In the genomic region with DNA sequence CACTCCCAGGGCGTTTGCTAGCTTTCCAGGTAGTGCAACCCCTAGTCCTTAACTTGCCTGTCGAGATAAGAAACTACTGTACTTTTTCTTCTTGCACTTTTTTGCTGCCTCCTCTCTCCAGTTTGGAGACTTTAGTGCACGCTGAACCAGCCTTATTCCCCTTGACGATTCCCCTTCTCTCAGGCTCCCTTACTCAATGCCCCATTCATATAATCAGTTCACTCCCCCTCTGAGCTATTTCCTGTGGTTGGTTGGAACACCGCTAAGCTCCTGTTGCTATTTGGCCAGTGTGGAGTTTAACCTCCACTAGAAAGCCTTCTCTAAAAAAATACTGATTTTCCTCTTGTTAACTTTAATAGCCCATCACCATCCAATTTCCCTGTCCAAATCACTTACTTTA, we compare ENCODE assay signal across 8 cellular contexts. TPM values are rescaled to one million over a fixed set of nuclear protein-coding genes. Genes with fewer than 3 reads are reported as not detected.
DNase-seq lines count a peak whose midpoint lies in the region; ATAC-seq and TF ChIP-seq lines count a peak whose summit lies in the region.

No MANE protein-coding gene starts in this region.

- H3K4me3 Mint-ChIP-seq in Caco-2 (ENCODE audit: unreplicated experiment): peak overlapping the region; percentile 89
- H3K4me3 Mint-ChIP-seq in stimulated activated naive CD8-positive, alpha-beta T cell treated with anti-CD3 and anti-CD28 coated beads, Interleukin-15, Interleukin-2, amounts not matched to agents 100 ng/mL and 50 ng/mL, for 24 hours: peak overlapping the region; percentile 93

- no peak for TF ChIP-seq POLR2A in GM18505 (IDR thresholded peaks at IDR 0.05; ENCODE audit: borderline replicate concordance, extremely low read depth, insufficient read depth, insufficient read length)

- POLR2A ChIA-PET in Caco-2 (lab: Charles Lee): interaction anchor here (0.6 to 1.0 kb wide), 2 partner anchors 27 to 263 kb away, joined by 4 to 8 read pairs; no protein-coding TSS in a partner anchor

- no peaks in the 10 kb centered on the region for H3K27me3 Mint-ChIP-seq in Caco-2 (ENCODE audit: insufficient read depth, unreplicated experiment)
- no peaks in the 10 kb centered on the region for H3K27me3 Mint-ChIP-seq in stimulated activated naive CD8-positive, alpha-beta T cell treated with anti-CD3 and anti-CD28 coated beads, Interleukin-15, Interleukin-2, amounts not matched to agents 100 ng/mL and 50 ng/mL, for 24 hours

- no TSS peak for BruUV-seq in Caco-2 (replicated peaks; lab: Mats Ljungman, UMichigan)

- no peaks in the 10 kb centered on the region for H3K27me3 ChIP-seq in Caco-2 (replicated peaks; ENCODE audit: control insufficient read depth, insufficient read depth, low read length)

- no peak for TF ChIP-seq CTCF in Caco-2 (IDR thresholded peaks at IDR 0.05; ENCODE audit: insufficient read depth in 1 of 2, low read depth in 1 of 2, low read length in 1 of 2, severe bottlenecking in 1 of 2, unreplicated experiment in 1 of 2)

- H3K9me3 Mint-ChIP-seq in Caco-2 (ENCODE audit: unreplicated experiment): no peaks in the 10 kb centered on the region
- H3K9me3 Mint-ChIP-seq in stimulated activated naive CD8-positive, alpha-beta T cell treated with anti-CD3 and anti-CD28 coated beads, Interleukin-15, Interleukin-2, amounts not matched to agents 100 ng/mL and 50 ng/mL, for 24 hours: no peaks in the 10 kb centered on the region

- no peaks in the 10 kb centered on the region for H3K36me3 ChIP-seq in Caco-2 (ENCODE audit: control insufficient read depth, insufficient read depth, low read length)

- H3K36me3 Mint-ChIP-seq in Caco-2 (ENCODE audit: insufficient read depth, unreplicated experiment): peaks cover 7% of the 10 kb centered on the region
- H3K36me3 Mint-ChIP-seq in stimulated activated naive CD8-positive, alpha-beta T cell treated with anti-CD3 and anti-CD28 coated beads, Interleukin-15, Interleukin-2, amounts not matched to agents 100 ng/mL and 50 ng/mL, for 24 hours (ENCODE audit: low read depth): peaks cover 14% of the 10 kb centered on the region

- H3K4me1 Mint-ChIP-seq in Caco-2 (ENCODE audit: low read depth, unreplicated experiment): peaks cover 17% of the 10 kb centered on the region
- peaks cover 61% of the 10 kb centered on the region for H3K4me1 Mint-ChIP-seq in stimulated activated naive CD8-positive, alpha-beta T cell treated with anti-CD3 and anti-CD28 coated beads, Interleukin-15, Interleukin-2, amounts not matched to agents 100 ng/mL and 50 ng/mL, for 24 hours (ENCODE audit: low read depth)

- H3K27ac Mint-ChIP-seq in Caco-2 (ENCODE audit: unreplicated experiment): peak overlapping the region; percentile 57
- peak overlapping the region; percentile 95 for H3K27ac Mint-ChIP-seq in stimulated activated naive CD8-positive, alpha-beta T cell treated with anti-CD3 and anti-CD28 coated beads, Interleukin-15, Interleukin-2, amounts not matched to agents 100 ng/mL and 50 ng/mL, for 24 hours

- intact Hi-C loops in Caco-2 (cut with micrococcal nuclease; ENCODE audit: unreplicated experiment): loop anchor here (1.0 kb wide), 1 partner anchor 8 kb away; no protein-coding TSS in a partner anchor

- H3K4me1 ChIP-seq in Caco-2: peaks cover 4% of the 10 kb centered on the region; the same call in 1 of the 2 replicates

- peak; percentile 1 for ATAC-seq in HG02973 (IDR thresholded peaks at IDR 0.05; ENCODE audit: unreplicated experiment)
- ATAC-seq in HG03175 (IDR thresholded peaks at IDR 0.05; ENCODE audit: unreplicated experiment): no peak
- ATAC-seq in GM18505 (IDR thresholded peaks at IDR 0.05; ENCODE audit: unreplicated experiment): no peak

- CTCF ChIA-PET in Caco-2 (lab: Charles Lee): interaction anchor here (0.5 to 1.6 kb wide), 3 partner anchors 43 to 235 kb away, joined by 3 to 4 read pairs (median 3); a partner anchor contains a TSS

- H3K9me3 ChIP-seq in Caco-2: no peaks in the 10 kb centered on the region

- H3K4me3 ChIP-seq in Caco-2 (ENCODE audit: low read depth, low read length): peak overlapping the region; percentile 66

- DNase-seq in Caco-2 (no peak), cerebellar cortex (ENCODE audit: low spot score) (peak; percentile 76), kidney glomerular epithelial cell (lab: John Stamatoyannopoulos, UW) (peak; percentile 63)

TF ChIP-seq in PFSK-1, 5 proteins besides CTCF, POLR2A, EP300 and RAD21:
- TF ChIP-seq, protein P1, sequence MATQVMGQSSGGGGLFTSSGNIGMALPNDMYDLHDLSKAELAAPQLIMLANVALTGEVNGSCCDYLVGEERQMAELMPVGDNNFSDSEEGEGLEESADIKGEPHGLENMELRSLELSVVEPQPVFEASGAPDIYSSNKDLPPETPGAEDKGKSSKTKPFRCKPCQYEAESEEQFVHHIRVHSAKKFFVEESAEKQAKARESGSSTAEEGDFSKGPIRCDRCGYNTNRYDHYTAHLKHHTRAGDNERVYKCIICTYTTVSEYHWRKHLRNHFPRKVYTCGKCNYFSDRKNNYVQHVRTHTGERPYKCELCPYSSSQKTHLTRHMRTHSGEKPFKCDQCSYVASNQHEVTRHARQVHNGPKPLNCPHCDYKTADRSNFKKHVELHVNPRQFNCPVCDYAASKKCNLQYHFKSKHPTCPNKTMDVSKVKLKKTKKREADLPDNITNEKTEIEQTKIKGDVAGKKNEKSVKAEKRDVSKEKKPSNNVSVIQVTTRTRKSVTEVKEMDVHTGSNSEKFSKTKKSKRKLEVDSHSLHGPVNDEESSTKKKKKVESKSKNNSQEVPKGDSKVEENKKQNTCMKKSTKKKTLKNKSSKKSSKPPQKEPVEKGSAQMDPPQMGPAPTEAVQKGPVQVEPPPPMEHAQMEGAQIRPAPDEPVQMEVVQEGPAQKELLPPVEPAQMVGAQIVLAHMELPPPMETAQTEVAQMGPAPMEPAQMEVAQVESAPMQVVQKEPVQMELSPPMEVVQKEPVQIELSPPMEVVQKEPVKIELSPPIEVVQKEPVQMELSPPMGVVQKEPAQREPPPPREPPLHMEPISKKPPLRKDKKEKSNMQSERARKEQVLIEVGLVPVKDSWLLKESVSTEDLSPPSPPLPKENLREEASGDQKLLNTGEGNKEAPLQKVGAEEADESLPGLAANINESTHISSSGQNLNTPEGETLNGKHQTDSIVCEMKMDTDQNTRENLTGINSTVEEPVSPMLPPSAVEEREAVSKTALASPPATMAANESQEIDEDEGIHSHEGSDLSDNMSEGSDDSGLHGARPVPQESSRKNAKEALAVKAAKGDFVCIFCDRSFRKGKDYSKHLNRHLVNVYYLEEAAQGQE (IDR thresholded peaks at IDR 0.05; ENCODE audit: insufficient read depth in 1 of 2, low read depth in 2 of 2, low read length in 2 of 2): peak in 1 of 2 experiments; percentile 23; a peak in 1 of 4 replicates
- TF ChIP-seq POLR2AphosphoS5 (IDR thresholded peaks at IDR 0.05; ENCODE audit: low read depth, low read length) (peak; percentile 82), TAF1 (IDR thresholded peaks at IDR 0.05; ENCODE audit: borderline replicate concordance, insufficient read depth, low read length) (peak; percentile 80; the same call in 1 of the 2 replicates), SIN3A (IDR thresholded peaks at IDR 0.05; ENCODE audit: borderline replicate concordance, insufficient read depth, low read length) (peak; percentile 89; the same call in 1 of the 2 replicates), FOXP2 (optimal IDR thresholded peaks at IDR 0.05; ENCODE audit: borderline replicate concordance, extremely low read depth, extremely low read length, insufficient read depth) (no peak)

RNA-seq across cellular contexts. Expression of a gene that starts 0.7 kb away (rescaled TPM):
- total RNA-seq in Caco-2 (2022): 25.0 and 26.3 TPM in 2 replicates
- 13.2 TPM for polyA plus RNA-seq in PFSK-1 (2012; ENCODE audit: insufficient read length, low read depth)

RNA-seq across cellular contexts. Expression of a gene that starts 49.7 kb away (rescaled TPM):
- total RNA-seq in Caco-2 (2022): 63.9 and 76.8 TPM in 2 replicates
- 21.2 TPM for polyA plus RNA-seq in PFSK-1 (2012; ENCODE audit: insufficient read length, low read depth)

Comparison
In these comparisons a context has a peak if more than half of its experiments do, and no peak if none do; other contexts are left out.
1. DNase-seq: peak in cerebellar cortex (single experiment) and kidney glomerular epithelial cell (single experiment); none in Caco-2 (0 of 2).